1 cellular context compared by ENCODE assay signal in genomic region chr16:81431554-81432353, GRCh38.
TF ChIP-seq lines count a peak whose summit lies in the region.

No MANE protein-coding gene starts in this region.

TF ChIP-seq in HepG2, 621 proteins besides CTCF, POLR2A, EP300 and RAD21 (continued from another document):
- TF ChIP-seq ZHX2 (IDR thresholded peaks at IDR 0.05; ENCODE audit: low read depth) (no peak), ZHX2 (CRISPR knock-in tag; IDR thresholded peaks at IDR 0.05; ENCODE audit: borderline replicate concordance) (no peak; the same call in 1 of the 2 replicates), POGK (CRISPR knock-in tag; conservative IDR thresholded peaks at IDR 0.05) (no peak), KMT2A (CRISPR knock-in tag; IDR thresholded peaks at IDR 0.05) (peak; percentile 53; the same call in 1 of the 2 replicates), PAF1 (CRISPR knock-in tag; IDR thresholded peaks at IDR 0.05) (no peak), NFE2L2 (IDR thresholded peaks at IDR 0.05; ENCODE audit: low read length) (no peak), SCMH1 (CRISPR knock-in tag; IDR thresholded peaks at IDR 0.05; ENCODE audit: borderline replicate concordance) (no peak), ZMYM4 (CRISPR knock-in tag; IDR thresholded peaks at IDR 0.05) (no peak), ETV6 (CRISPR knock-in tag; conservative IDR thresholded peaks at IDR 0.05) (no peak), NKX3-1 (CRISPR knock-in tag; IDR thresholded peaks at IDR 0.05) (no peak; the same call in 1 of the 2 replicates), SIX1 (CRISPR knock-in tag; IDR thresholded peaks at IDR 0.05; ENCODE audit: borderline replicate concordance) (no peak), HNRNPLL (IDR thresholded peaks at IDR 0.05; ENCODE audit: low read depth, low read length, poor library complexity, severe bottlenecking) (peak; percentile 64), NR2F6 (IDR thresholded peaks at IDR 0.05) (no peak), NR2F6 (CRISPR knock-in tag; IDR thresholded peaks at IDR 0.05) (peak; percentile 12; the same call in 1 of the 2 replicates), SIX4 (CRISPR knock-in tag; IDR thresholded peaks at IDR 0.05) (no peak), NCOA1 (CRISPR knock-in tag; IDR thresholded peaks at IDR 0.05) (no peak), HOXD1 (CRISPR knock-in tag; IDR thresholded peaks at IDR 0.05) (no peak), ZBTB34 (CRISPR knock-in tag; IDR thresholded peaks at IDR 0.05) (0 out of 2 replicates have a peak, but pooled peaks have one; percentile 52)
